In the genomic region with DNA sequence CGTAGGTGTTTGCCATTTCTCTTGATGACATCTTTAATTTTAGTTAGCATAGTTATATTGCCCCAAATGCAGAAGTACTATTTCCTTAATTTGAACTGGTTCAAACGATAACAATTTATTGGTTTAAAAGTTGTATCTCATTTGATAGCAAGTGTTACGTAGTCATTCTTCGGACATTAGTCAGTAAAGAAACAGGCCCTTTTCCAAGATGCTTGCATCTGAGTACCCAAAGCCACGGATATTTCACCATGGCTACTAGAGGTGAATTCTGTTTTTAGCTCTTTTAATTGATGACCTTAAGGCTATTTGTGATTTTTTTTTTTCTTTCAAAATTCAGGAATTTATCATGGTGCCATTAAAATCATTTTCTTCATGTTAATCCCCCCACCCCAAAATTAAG, we compare ENCODE assay signal across 27 cellular contexts. TPM values are rescaled to one million over a fixed set of nuclear protein-coding genes. Genes with fewer than 3 reads are reported as not detected.
A peak's percentile ranks its signal among the peaks of the same experiment; 100 is the strongest.
DNase-seq lines count a peak whose midpoint lies in the region; ATAC-seq, FAIRE-seq and TF ChIP-seq lines count a peak whose summit lies in the region.
"Had no signal": no experiment of that assay in that cellular context is flagged by ENCODE, and none has a peak within 500 bp of the region (broad histone marks: within the 10 kb centered on the region; RNA-seq: fewer than 3 reads in every experiment).

No MANE protein-coding gene starts in this region.

- TF ChIP-seq POLR2A in GM12891 (IDR thresholded peaks at IDR 0.05; ENCODE audit: low read depth, low read length) = no peak

- peak; percentile 35 for FAIRE-seq in GM12891 (lab: Jason Lieb, UNC)

- no peak overlapping the region for H3K4me3 Mint-ChIP-seq in progenitor cell of endocrine pancreas (ENCODE audit: low read depth)
- H3K4me3 Mint-ChIP-seq: activated B cell treated with CpG ODN at 0.5 μM for 24 hours, neural progenitor cell had no signal

- no peak for TF ChIP-seq CTCF in fibroblast of the aortic adventitia (IDR thresholded peaks at IDR 0.05; ENCODE audit: insufficient read depth, low read length)
- TF ChIP-seq CTCF in progenitor cell of endocrine pancreas (IDR thresholded peaks at IDR 0.05; ENCODE audit: unreplicated experiment) = no peak

- in situ Hi-C loops in ACHN (cut with HindIII; ENCODE audit: low pct_ligation_motif_present, low pct_unique_long_range_greater_than_20kb, low sequenced_read_pairs) = no loop called here

- peaks cover 22% of the 10 kb centered on the region for H3K36me3 Mint-ChIP-seq in progenitor cell of endocrine pancreas (ENCODE audit: insufficient read depth)

- no peak overlapping the region for H3K27ac Mint-ChIP-seq in progenitor cell of endocrine pancreas
- H3K27ac Mint-ChIP-seq: neural progenitor cell had no signal

- no peak overlapping the region for H3K4me3 ChIP-seq in fibroblast of the aortic adventitia (ENCODE audit: low read depth, low read length)
- H3K4me3 ChIP-seq: lower lobe of right lung, neural progenitor cell, psoas muscle, suprapubic skin, vagina had no signal

- ATAC-seq in HG02763 (IDR thresholded peaks at IDR 0.05; ENCODE audit: unreplicated experiment) (no peak), HG03521 (IDR thresholded peaks at IDR 0.05; ENCODE audit: unreplicated experiment) (no peak), HG03520 (IDR thresholded peaks at IDR 0.05; ENCODE audit: unreplicated experiment) (no peak)
- ATAC-seq: lower lobe of right lung, psoas muscle had no signal

- no peaks in the 10 kb centered on the region for H3K9me3 Mint-ChIP-seq in progenitor cell of endocrine pancreas (ENCODE audit: low read depth)
- H3K9me3 Mint-ChIP-seq: activated B cell treated with CpG ODN at 0.5 μM for 24 hours; CD8-positive, alpha-beta memory T cell; neural progenitor cell had no signal

- DNase-seq in ACHN (peak; percentile 52), GM12891 (ENCODE audit: insufficient read length, low spot score) (no peak), amniotic epithelial cell (ENCODE audit: low read depth) (peak; percentile 66), fibroblast of the aortic adventitia (ENCODE audit: low read depth) (peak; percentile 42), progenitor cell of endocrine pancreas (ENCODE audit: low spot score, unreplicated experiment) (no peak)
- DNase-seq: activated B cell treated with CpG ODN at 0.5 μM for 24 hours; activated CD4-positive, alpha-beta T cell treated with anti-CD3 and anti-CD28 coated beads, Interleukin-2, amount 50 U/mL, for 48 hours; activated CD8-positive, alpha-beta memory T cell treated with anti-CD3 and anti-CD28 coated beads, Interleukin-2, amount 50 U/mL, for 48 hours; activated gamma-delta T cell treated with Interleukin-2 at 50 U/mL for 16 hours; amygdala; CD8-positive, alpha-beta memory T cell; DMS79; effector CD8-positive, alpha-beta T cell; erythroblast; H7; kidney; lower lobe of right lung; NCI-H2171 treated with DMSO at 0.1 percent for 48 hours; NCI-H526 treated with DMSO at 0.1 percent for 48 hours; psoas muscle; T1000 had no signal

- H3K27me3 Mint-ChIP-seq in progenitor cell of endocrine pancreas = no peaks in the 10 kb centered on the region
- H3K27me3 Mint-ChIP-seq: activated B cell treated with CpG ODN at 0.5 μM for 24 hours had no signal

- H3K4me1 Mint-ChIP-seq in progenitor cell of endocrine pancreas (ENCODE audit: low read depth) = no peaks in the 10 kb centered on the region
- H3K4me1 Mint-ChIP-seq: neural progenitor cell had no signal

TF ChIP-seq in GM12891, 5 proteins besides CTCF, POLR2A, EP300 and RAD21:
- no peak for TF ChIP-seq PAX5 (IDR thresholded peaks at IDR 0.05; ENCODE audit: insufficient read depth, low read length, severe bottlenecking)
TF ChIP-seq in GM12891: peak in this region for 0.

RNA-seq across cellular contexts. Expression of a gene that starts 32.1 kb away (rescaled TPM):
- 48.1 TPM for polyA plus RNA-seq in GM12891 (2012; ENCODE audit: low read depth, missing spikeins)
- total RNA-seq in fibroblast of the aortic adventitia (ENCODE audit: low replicate concordance) = 116 and 627 TPM in 2 replicates
- total RNA-seq in progenitor cell of endocrine pancreas = 116 and 128 TPM in 2 replicates

Comparison
In these comparisons a context has a peak if more than half of its experiments do, and no peak if none do; other contexts are left out.
1. DNase-seq: peak in ACHN (single experiment), amniotic epithelial cell (single experiment) and fibroblast of the aortic adventitia (single experiment); none in GM12891 (single experiment) and progenitor cell of endocrine pancreas (single experiment).